In genomic region chr6:108543165-108543940, GRCh38 we compare ENCODE assay signal across 14 cellular contexts. TPM values are rescaled to one million over a fixed set of nuclear protein-coding genes. Genes with fewer than 3 reads are reported as not detected.
DNase-seq lines count a peak whose midpoint lies in the region; ATAC-seq and TF ChIP-seq lines count a peak whose summit lies in the region.
"Had no signal": no experiment of that assay in that cellular context is flagged by ENCODE, and none has a peak within 500 bp of the region (broad histone marks: within the 10 kb centered on the region; RNA-seq: fewer than 3 reads in every experiment).

No MANE protein-coding gene starts in this region.

- peaks cover 7 to 21% (median 8%) of the 10 kb centered on the region in 7 donors for H3K4me1 Mint-ChIP-seq in naive thymus-derived CD4-positive, alpha-beta T cell
- peaks cover 10% of the 10 kb centered on the region for H3K4me1 Mint-ChIP-seq in activated T-helper 1 cell treated with anti-CD3 and anti-CD28 coated beads, Interleukin-12 subunit alpha, Interleukin-12 subunit beta, Interleukin-2, Interleukin-4 antibody, amounts not matched to agents 30 ng/mL and 10 ng/mL and 1 ng/mL, durations not matched to agents 14 hours and 24 hours and 36 hours (ENCODE audit: low read depth)

- H3K27me3 ChIP-seq in Karpas-422 (ENCODE audit: low read length) (no peaks in the 10 kb centered on the region), psoas muscle (ENCODE audit: insufficient read depth in 3 of 3, low read length in 2 of 3) (no peaks in the 10 kb centered on the region)
- no peaks in the 10 kb centered on the region for H3K27me3 ChIP-seq in naive thymus-derived CD4-positive, alpha-beta T cell (ENCODE audit: control insufficient read depth in 2 of 2, insufficient read depth in 2 of 2, low read length in 2 of 2)
- H3K27me3 ChIP-seq: Peyer's patch had no signal

- no peak for TF ChIP-seq CTCF in OCI-LY7 (conservative IDR thresholded peaks at IDR 0.05; ENCODE audit: low read length)
- no peak for TF ChIP-seq CTCF in psoas muscle (IDR thresholded peaks at IDR 0.05)

- intact Hi-C loops in OCI-LY7 (cut with micrococcal nuclease; ENCODE audit: unreplicated experiment), result loop anchor here (5.0 kb wide), 1 partner anchor 839 kb away; the partner anchor contains the start of gene CD164
- intact Hi-C loops in psoas muscle (cut with DNase I), result loop anchor here (2.0 to 10.0 kb wide), 5 partner anchors 351 to 841 kb away; partner anchors contain the start of gene CD164 (in 1 of the 2)
- intact Hi-C loops in naive thymus-derived CD4-positive, alpha-beta T cell (cut with micrococcal nuclease), result loop anchor here (5.0 kb wide), 3 partner anchors 644 to 1494 kb away; partner anchors contain the start of gene CD164 (in 1 of the 2)
- intact Hi-C loops in activated T-helper 1 cell treated with anti-CD3 and anti-CD28 coated beads, Interleukin-12 subunit alpha, Interleukin-12 subunit beta, Interleukin-2, Interleukin-4 antibody, amounts not matched to agents 30 ng/mL and 10 ng/mL and 1 ng/mL, durations not matched to agents 14 hours and 24 hours and 36 hours (cut with micrococcal nuclease), result loop anchor here (5.0 kb wide), 2 partner anchors 464 to 839 kb away; partner anchors contain the start of gene CD164

- H3K27ac Mint-ChIP-seq in naive thymus-derived CD4-positive, alpha-beta T cell, result no peak overlapping the region
- no peak overlapping the region for H3K27ac Mint-ChIP-seq in activated T-helper 1 cell treated with anti-CD3 and anti-CD28 coated beads, Interleukin-12 subunit alpha, Interleukin-12 subunit beta, Interleukin-2, Interleukin-4 antibody, amounts not matched to agents 30 ng/mL and 10 ng/mL and 1 ng/mL, durations not matched to agents 14 hours and 24 hours and 36 hours

- DNase-seq in NCI-H524 (lab: John Stamatoyannopoulos, UW), result peak; percentile 70 to 80
- no peak for DNase-seq in NCI-H524 treated with DMSO at 0.1 percent for 48 hours (lab: John Stamatoyannopoulos, UW)
- peak; percentile 72 for DNase-seq in Karpas-422
- peak; percentile 59 for DNase-seq in OCI-LY7 (ENCODE audit: low spot score)
- no peak for DNase-seq in psoas muscle
- no peak for DNase-seq in naive thymus-derived CD4-positive, alpha-beta T cell
- DNase-seq in activated T-helper 1 cell treated with anti-CD3 and anti-CD28 coated beads, Interleukin-12 subunit alpha, Interleukin-12 subunit beta, Interleukin-2, Interleukin-4 antibody, amounts not matched to agents 30 ng/mL and 10 ng/mL and 1 ng/mL, durations not matched to agents 14 hours and 24 hours and 36 hours (ENCODE audit: low spot score), result no peak
- DNase-seq: Calu3, DMS153, NCI-H1694 treated with DMSO at 0.1 percent for 48 hours, NCI-H2081 treated with DMSO at 0.1 percent for 48 hours, Peyer's patch, SHP77 treated with DMSO at 0.1 percent for 48 hours had no signal

- 76 to 85% (median 82%) methylated on average over 7 of the region's 7 CpGs for WGBS in psoas muscle, 3 donors

- H2AFZ ChIP-seq in Karpas-422 (ENCODE audit: low read length) (no peak overlapping the region), OCI-LY7 (ENCODE audit: low read length) (peak overlapping the region; percentile 75)

- H3K27ac ChIP-seq in Karpas-422 (ENCODE audit: low read length) (peak overlapping the region; percentile 71), OCI-LY7 (ENCODE audit: low read depth, low read length, poor library complexity, severe bottlenecking) (no peak overlapping the region), psoas muscle (peak overlapping the region; percentile 67)
- no peak overlapping the region for H3K27ac ChIP-seq in naive thymus-derived CD4-positive, alpha-beta T cell (ENCODE audit: low read depth, low read length)
- H3K27ac ChIP-seq: Peyer's patch had no signal

- H3K27me3 Mint-ChIP-seq in naive thymus-derived CD4-positive, alpha-beta T cell, result peaks cover 0 to 44% (median 0%) of the 10 kb centered on the region in 5 donors
- peaks cover 42% of the 10 kb centered on the region for H3K27me3 Mint-ChIP-seq in activated T-helper 1 cell treated with anti-CD3 and anti-CD28 coated beads, Interleukin-12 subunit alpha, Interleukin-12 subunit beta, Interleukin-2, Interleukin-4 antibody, amounts not matched to agents 30 ng/mL and 10 ng/mL and 1 ng/mL, durations not matched to agents 14 hours and 24 hours and 36 hours (ENCODE audit: insufficient read depth)

- H3K9me3 ChIP-seq in Karpas-422 (ENCODE audit: low read length) (no peaks in the 10 kb centered on the region), OCI-LY7 (ENCODE audit: low read length) (peaks cover 11% of the 10 kb centered on the region; the same call in 1 of the 2 replicates), psoas muscle (peaks cover 7% of the 10 kb centered on the region)
- no peaks in the 10 kb centered on the region for H3K9me3 ChIP-seq in naive thymus-derived CD4-positive, alpha-beta T cell (ENCODE audit: control insufficient read depth in 2 of 3, low read length in 3 of 3)
- H3K9me3 ChIP-seq: Peyer's patch had no signal

- H3K36me3 Mint-ChIP-seq in naive thymus-derived CD4-positive, alpha-beta T cell, result no peaks in the 10 kb centered on the region
- H3K36me3 Mint-ChIP-seq in activated T-helper 1 cell treated with anti-CD3 and anti-CD28 coated beads, Interleukin-12 subunit alpha, Interleukin-12 subunit beta, Interleukin-2, Interleukin-4 antibody, amounts not matched to agents 30 ng/mL and 10 ng/mL and 1 ng/mL, durations not matched to agents 14 hours and 24 hours and 36 hours (ENCODE audit: low read depth), result no peaks in the 10 kb centered on the region

- no peak for ATAC-seq in psoas muscle
- ATAC-seq in naive thymus-derived CD4-positive, alpha-beta T cell, result no peak
- no peak for ATAC-seq in HG03135 (IDR thresholded peaks at IDR 0.05; ENCODE audit: unreplicated experiment)

- H3K9ac ChIP-seq in Karpas-422 (ENCODE audit: low read length), result peak overlapping the region; percentile 27

- BruUV-seq in OCI-LY7 (replicated peaks; lab: Mats Ljungman, UMichigan), result no TSS peak

- H3K4me1 ChIP-seq in Karpas-422 (ENCODE audit: low read length) (peaks cover 51% of the 10 kb centered on the region), OCI-LY7 (ENCODE audit: insufficient read depth, low read length, poor library complexity, severe bottlenecking) (peaks cover 24% of the 10 kb centered on the region), psoas muscle (peaks cover 30% of the 10 kb centered on the region)
- H3K4me1 ChIP-seq in naive thymus-derived CD4-positive, alpha-beta T cell (ENCODE audit: control insufficient read depth in 2 of 2, insufficient read depth in 2 of 2, low read length in 2 of 2), result peaks cover 8 to 13% of the 10 kb centered on the region in 2 donors
- H3K4me1 ChIP-seq: Peyer's patch had no signal

- H3K4me2 ChIP-seq in Karpas-422 (ENCODE audit: low read depth, low read length, poor library complexity, severe bottlenecking) (peak overlapping the region; percentile 63), OCI-LY7 (ENCODE audit: low read length) (peak overlapping the region; percentile 62)

- no peak overlapping the region for H3K4me3 Mint-ChIP-seq in naive thymus-derived CD4-positive, alpha-beta T cell
- no peak overlapping the region for H3K4me3 Mint-ChIP-seq in activated T-helper 1 cell treated with anti-CD3 and anti-CD28 coated beads, Interleukin-12 subunit alpha, Interleukin-12 subunit beta, Interleukin-2, Interleukin-4 antibody, amounts not matched to agents 30 ng/mL and 10 ng/mL and 1 ng/mL, durations not matched to agents 14 hours and 24 hours and 36 hours

- H4K20me1 ChIP-seq in Karpas-422 (ENCODE audit: insufficient read depth, low read depth, low read length) (no peaks in the 10 kb centered on the region), OCI-LY7 (ENCODE audit: insufficient read depth, low read length) (no peaks in the 10 kb centered on the region)

- H3K9me3 Mint-ChIP-seq in naive thymus-derived CD4-positive, alpha-beta T cell, result peaks cover 0 to 7% (median 0%) of the 10 kb centered on the region in 11 donors
- peaks cover 9% of the 10 kb centered on the region for H3K9me3 Mint-ChIP-seq in activated T-helper 1 cell treated with anti-CD3 and anti-CD28 coated beads, Interleukin-12 subunit alpha, Interleukin-12 subunit beta, Interleukin-2, Interleukin-4 antibody, amounts not matched to agents 30 ng/mL and 10 ng/mL and 1 ng/mL, durations not matched to agents 14 hours and 24 hours and 36 hours

- no peaks in the 10 kb centered on the region for H3K79me2 ChIP-seq in Karpas-422 (ENCODE audit: low read length)
- H3K79me2 ChIP-seq in OCI-LY7 (ENCODE audit: insufficient read depth, low read depth, low read length), result no peaks in the 10 kb centered on the region

- CTCF ChIA-PET in OCI-LY7 (lab: Charles Lee; ENCODE audit: unreplicated experiment), result no interaction called here
- CTCF ChIA-PET in naive thymus-derived CD4-positive, alpha-beta T cell (lab: Charles Lee), result interaction anchor here (0.6 to 8.8 kb wide), 12 partner anchors 8 to 529 kb away, joined by 3 to 143 read pairs (median 8); no protein-coding TSS in a partner anchor

- H3K36me3 ChIP-seq in Karpas-422 (ENCODE audit: insufficient read depth, low read length) (no peaks in the 10 kb centered on the region), OCI-LY7 (ENCODE audit: insufficient read depth, low read length) (no peaks in the 10 kb centered on the region), psoas muscle (ENCODE audit: insufficient read depth in 1 of 2, low read depth in 1 of 2) (no peaks in the 10 kb centered on the region)
- H3K36me3 ChIP-seq in naive thymus-derived CD4-positive, alpha-beta T cell (ENCODE audit: control insufficient read depth in 2 of 3, insufficient read depth in 3 of 3, low read length in 3 of 3), result no peaks in the 10 kb centered on the region
- H3K36me3 ChIP-seq: Peyer's patch had no signal

- POLR2A ChIA-PET in OCI-LY7 (lab: Charles Lee), result interaction anchor here (0.6 to 1.6 kb wide), 5 partner anchors 10 to 530 kb away, joined by 3 to 5 read pairs (median 4); no protein-coding TSS in a partner anchor
- POLR2A ChIA-PET in naive thymus-derived CD4-positive, alpha-beta T cell (lab: Charles Lee), result interaction anchor here (0.6 to 1.6 kb wide), 2 partner anchors 27 to 241 kb away, joined by 3 to 4 read pairs; no protein-coding TSS in a partner anchor

- H3K9me2 ChIP-seq in Karpas-422 (replicated peaks; ENCODE audit: insufficient read depth, low read length), result no peaks in the 10 kb centered on the region
- no peaks in the 10 kb centered on the region for H3K9me2 ChIP-seq in OCI-LY7 (ENCODE audit: insufficient read depth, low read length)

- H3K4me3 ChIP-seq in Karpas-422 (ENCODE audit: low read length), result peak overlapping the region; percentile 37
- H3K4me3 ChIP-seq in OCI-LY7 (ENCODE audit: low read depth, low read length, poor library complexity, severe bottlenecking), result no peak overlapping the region
- H3K4me3 ChIP-seq in psoas muscle, result no peak overlapping the region
- H3K4me3 ChIP-seq in naive thymus-derived CD4-positive, alpha-beta T cell (ENCODE audit: low read length), result no peak overlapping the region
- H3K4me3 ChIP-seq: Peyer's patch had no signal

RNA-seq across cellular contexts. Expression of gene FOXO3, which starts 17.4 kb away (rescaled TPM):
- total RNA-seq in Karpas-422 (2014; rRNA removed; shearing (Covaris generic); ENCODE audit: low replicate concordance), result 5.5 and 10.5 TPM in 2 replicates
- 3.0 and 3.8 TPM in 2 replicates for total RNA-seq in OCI-LY7 (2014; rRNA removed; shearing (Covaris generic))
- total RNA-seq in OCI-LY7 (2022) (9.4 and 9.9 TPM in 2 replicates), psoas muscle (100 to 1,000 TPM in 3 of 4 donors, 10 to 100 TPM in 1; 28.3 to 160 (median 144) TPM)
- 10 to 100 TPM; 20.6 to 76.5 (median 35.8) TPM for polyA plus RNA-seq in psoas muscle
- total RNA-seq in naive thymus-derived CD4-positive, alpha-beta T cell, result 10 to 100 TPM; 11.6 to 39.5 (median 21.7) TPM
- polyA plus RNA-seq in naive thymus-derived CD4-positive, alpha-beta T cell, result 10 to 100 TPM; 17.8 to 19.9 TPM
- total RNA-seq in activated T-helper 1 cell treated with anti-CD3 and anti-CD28 coated beads, Interleukin-12 subunit alpha, Interleukin-12 subunit beta, Interleukin-2, Interleukin-4 antibody, amounts not matched to agents 30 ng/mL and 10 ng/mL and 1 ng/mL, durations not matched to agents 14 hours and 24 hours and 36 hours, result 8.6 and 8.7 TPM in 2 replicates

Comparison
In these comparisons a context has a peak if more than half of its experiments do, and no peak if none do; other contexts are left out.
1. DNase-seq: peak in NCI-H524 (2 of 2), Karpas-422 (single experiment) and OCI-LY7 (single experiment); none in NCI-H524 treated with DMSO at 0.1 percent for 48 hours (single experiment), psoas muscle (0 of 2), naive thymus-derived CD4-positive, alpha-beta T cell (0 of 9) and activated T-helper 1 cell treated with anti-CD3 and anti-CD28 coated beads, Interleukin-12 subunit alpha, Interleukin-12 subunit beta, Interleukin-2, Interleukin-4 antibody, amounts not matched to agents 30 ng/mL and 10 ng/mL and 1 ng/mL, durations not matched to agents 14 hours and 24 hours and 36 hours (single experiment).
2. H3K27ac ChIP-seq: peak in Karpas-422 (single experiment) and psoas muscle (single experiment); none in OCI-LY7 (single experiment) and naive thymus-derived CD4-positive, alpha-beta T cell (single experiment).